In genomic region chr14:88599761-88600439, GRCh38 we compare ENCODE assay signal across 1 cellular context.
TF ChIP-seq lines count a peak whose summit lies in the region.

No MANE protein-coding gene starts in this region.

TF ChIP-seq in GM12878, 131 proteins besides CTCF, POLR2A, EP300 and RAD21 (continued from another document and continues in another):
- TF ChIP-seq IRF3 (IDR thresholded peaks at IDR 0.05) = no peak
- TF ChIP-seq KLF5 (IDR thresholded peaks at IDR 0.05; ENCODE audit: partially characterized antibody) = no peak
- no peak for TF ChIP-seq WRNIP1 (IDR thresholded peaks at IDR 0.05; ENCODE audit: borderline replicate concordance, low read depth, low read length)
- TF ChIP-seq MYB (IDR thresholded peaks at IDR 0.05; ENCODE audit: borderline replicate concordance, low read depth, low read length) = no peak
- TF ChIP-seq STAT3 (IDR thresholded peaks at IDR 0.05; ENCODE audit: low read depth, low read length) = 0 out of 2 replicates have a peak, but pooled peaks have one; percentile 78
- TF ChIP-seq ETV6 (conservative IDR thresholded peaks at IDR 0.05 in 1 of 2, IDR thresholded peaks at IDR 0.05 in 1 of 2; ENCODE audit: borderline replicate concordance in 1 of 2, low read depth in 1 of 2) = peak in 1 of 2 experiments; percentile 88; a peak in 2 of 4 replicates
- TF ChIP-seq RCOR1 (conservative IDR thresholded peaks at IDR 0.05; ENCODE audit: low read depth, low read length) = no peak
- TF ChIP-seq SREBF2 (IDR thresholded peaks at IDR 0.05; ENCODE audit: low read length) = no peak
- TF ChIP-seq SP1 (IDR thresholded peaks at IDR 0.05; ENCODE audit: low read depth, low read length) = peak; percentile 43
- no peak for TF ChIP-seq USF2 (IDR thresholded peaks at IDR 0.05; ENCODE audit: borderline replicate concordance, low read depth, low read length)
- TF ChIP-seq SPI1 (IDR thresholded peaks at IDR 0.05; ENCODE audit: borderline replicate concordance, insufficient read depth, low read depth, low read length) = peak; percentile 60
- peak; percentile 55; the same call in 1 of the 2 replicates for TF ChIP-seq NR2C1 (IDR thresholded peaks at IDR 0.05)
- 0 out of 2 replicates have a peak, but pooled peaks have one; percentile 15 for TF ChIP-seq CBX5 (IDR thresholded peaks at IDR 0.05; ENCODE audit: low read depth)
- TF ChIP-seq NRF1 (conservative IDR thresholded peaks at IDR 0.05; ENCODE audit: low read depth, low read length) = no peak
- peak; percentile 4; the same call in 1 of the 2 replicates for TF ChIP-seq ZBED1 (IDR thresholded peaks at IDR 0.05; ENCODE audit: borderline replicate concordance)
- TF ChIP-seq, protein P1, sequence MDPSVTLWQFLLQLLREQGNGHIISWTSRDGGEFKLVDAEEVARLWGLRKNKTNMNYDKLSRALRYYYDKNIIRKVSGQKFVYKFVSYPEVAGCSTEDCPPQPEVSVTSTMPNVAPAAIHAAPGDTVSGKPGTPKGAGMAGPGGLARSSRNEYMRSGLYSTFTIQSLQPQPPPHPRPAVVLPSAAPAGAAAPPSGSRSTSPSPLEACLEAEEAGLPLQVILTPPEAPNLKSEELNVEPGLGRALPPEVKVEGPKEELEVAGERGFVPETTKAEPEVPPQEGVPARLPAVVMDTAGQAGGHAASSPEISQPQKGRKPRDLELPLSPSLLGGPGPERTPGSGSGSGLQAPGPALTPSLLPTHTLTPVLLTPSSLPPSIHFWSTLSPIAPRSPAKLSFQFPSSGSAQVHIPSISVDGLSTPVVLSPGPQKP (IDR thresholded peaks at IDR 0.05; ENCODE audit: low read depth, low read length) = no peak
- TF ChIP-seq, protein P2, sequence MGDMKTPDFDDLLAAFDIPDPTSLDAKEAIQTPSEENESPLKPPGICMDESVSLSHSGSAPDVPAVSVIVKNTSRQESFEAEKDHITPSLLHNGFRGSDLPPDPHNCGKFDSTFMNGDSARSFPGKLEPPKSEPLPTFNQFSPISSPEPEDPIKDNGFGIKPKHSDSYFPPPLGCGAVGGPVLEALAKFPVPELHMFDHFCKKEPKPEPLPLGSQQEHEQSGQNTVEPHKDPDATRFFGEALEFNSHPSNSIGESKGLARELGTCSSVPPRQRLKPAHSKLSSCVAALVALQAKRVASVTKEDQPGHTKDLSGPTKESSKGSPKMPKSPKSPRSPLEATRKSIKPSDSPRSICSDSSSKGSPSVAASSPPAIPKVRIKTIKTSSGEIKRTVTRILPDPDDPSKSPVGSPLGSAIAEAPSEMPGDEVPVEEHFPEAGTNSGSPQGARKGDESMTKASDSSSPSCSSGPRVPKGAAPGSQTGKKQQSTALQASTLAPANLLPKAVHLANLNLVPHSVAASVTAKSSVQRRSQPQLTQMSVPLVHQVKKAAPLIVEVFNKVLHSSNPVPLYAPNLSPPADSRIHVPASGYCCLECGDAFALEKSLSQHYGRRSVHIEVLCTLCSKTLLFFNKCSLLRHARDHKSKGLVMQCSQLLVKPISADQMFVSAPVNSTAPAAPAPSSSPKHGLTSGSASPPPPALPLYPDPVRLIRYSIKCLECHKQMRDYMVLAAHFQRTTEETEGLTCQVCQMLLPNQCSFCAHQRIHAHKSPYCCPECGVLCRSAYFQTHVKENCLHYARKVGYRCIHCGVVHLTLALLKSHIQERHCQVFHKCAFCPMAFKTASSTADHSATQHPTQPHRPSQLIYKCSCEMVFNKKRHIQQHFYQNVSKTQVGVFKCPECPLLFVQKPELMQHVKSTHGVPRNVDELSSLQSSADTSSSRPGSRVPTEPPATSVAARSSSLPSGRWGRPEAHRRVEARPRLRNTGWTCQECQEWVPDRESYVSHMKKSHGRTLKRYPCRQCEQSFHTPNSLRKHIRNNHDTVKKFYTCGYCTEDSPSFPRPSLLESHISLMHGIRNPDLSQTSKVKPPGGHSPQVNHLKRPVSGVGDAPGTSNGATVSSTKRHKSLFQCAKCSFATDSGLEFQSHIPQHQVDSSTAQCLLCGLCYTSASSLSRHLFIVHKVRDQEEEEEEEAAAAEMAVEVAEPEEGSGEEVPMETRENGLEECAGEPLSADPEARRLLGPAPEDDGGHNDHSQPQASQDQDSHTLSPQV (IDR thresholded peaks at IDR 0.05) = no peak
- TF ChIP-seq, protein P3, sequence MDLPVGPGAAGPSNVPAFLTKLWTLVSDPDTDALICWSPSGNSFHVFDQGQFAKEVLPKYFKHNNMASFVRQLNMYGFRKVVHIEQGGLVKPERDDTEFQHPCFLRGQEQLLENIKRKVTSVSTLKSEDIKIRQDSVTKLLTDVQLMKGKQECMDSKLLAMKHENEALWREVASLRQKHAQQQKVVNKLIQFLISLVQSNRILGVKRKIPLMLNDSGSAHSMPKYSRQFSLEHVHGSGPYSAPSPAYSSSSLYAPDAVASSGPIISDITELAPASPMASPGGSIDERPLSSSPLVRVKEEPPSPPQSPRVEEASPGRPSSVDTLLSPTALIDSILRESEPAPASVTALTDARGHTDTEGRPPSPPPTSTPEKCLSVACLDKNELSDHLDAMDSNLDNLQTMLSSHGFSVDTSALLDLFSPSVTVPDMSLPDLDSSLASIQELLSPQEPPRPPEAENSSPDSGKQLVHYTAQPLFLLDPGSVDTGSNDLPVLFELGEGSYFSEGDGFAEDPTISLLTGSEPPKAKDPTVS (IDR thresholded peaks at IDR 0.05; ENCODE audit: low read depth, low read length) = no peak
- no peak for TF ChIP-seq PAX8 (IDR thresholded peaks at IDR 0.05)
- TF ChIP-seq BCLAF1 (IDR thresholded peaks at IDR 0.05) = no peak
- peak; percentile 18 for TF ChIP-seq SMAD1 (IDR thresholded peaks at IDR 0.05; ENCODE audit: low read depth, partially characterized antibody)
- TF ChIP-seq BACH1 (IDR thresholded peaks at IDR 0.05; ENCODE audit: borderline replicate concordance) = peak; percentile 74; the same call in 1 of the 2 replicates
- no peak for TF ChIP-seq EGR1 (IDR thresholded peaks at IDR 0.05; ENCODE audit: borderline replicate concordance in 1 of 2, low read depth in 2 of 2, low read length in 2 of 2)
- TF ChIP-seq SRF (IDR thresholded peaks at IDR 0.05; ENCODE audit: low read depth in 2 of 2, low read length in 2 of 2) = peak in 1 of 2 experiments; percentile 59; a peak in 1 of 4 replicates
- no peak for TF ChIP-seq RBBP5 (conservative IDR thresholded peaks at IDR 0.05)
- TF ChIP-seq RELA (IDR thresholded peaks at IDR 0.05; ENCODE audit: borderline replicate concordance, partially characterized antibody) = peak; percentile 7
- peak; percentile 70; the same call in 1 of the 2 replicates for TF ChIP-seq NBN (IDR thresholded peaks at IDR 0.05)
- TF ChIP-seq MLLT1 (IDR thresholded peaks at IDR 0.05) = peak; percentile 49; the same call in 1 of the 2 replicates
- no peak for TF ChIP-seq FOS (IDR thresholded peaks at IDR 0.05; ENCODE audit: borderline replicate concordance, extremely low read depth, insufficient read length)
- 0 out of 2 replicates have a peak, but pooled peaks have one; percentile 68 for TF ChIP-seq GATAD2B (conservative IDR thresholded peaks at IDR 0.05; ENCODE audit: low read depth)
- TF ChIP-seq MXI1 (IDR thresholded peaks at IDR 0.05; ENCODE audit: low read depth, low read length) = no peak
- TF ChIP-seq YY1 (IDR thresholded peaks at IDR 0.05; ENCODE audit: low read depth, low read length) = 0 out of 2 replicates have a peak, but pooled peaks have one; percentile 29
- TF ChIP-seq EED (IDR thresholded peaks at IDR 0.05; ENCODE audit: low read depth) = peak; percentile 92
- no peak for TF ChIP-seq SIN3A (IDR thresholded peaks at IDR 0.05; ENCODE audit: low read depth, low read length)
- TF ChIP-seq, protein P4, sequence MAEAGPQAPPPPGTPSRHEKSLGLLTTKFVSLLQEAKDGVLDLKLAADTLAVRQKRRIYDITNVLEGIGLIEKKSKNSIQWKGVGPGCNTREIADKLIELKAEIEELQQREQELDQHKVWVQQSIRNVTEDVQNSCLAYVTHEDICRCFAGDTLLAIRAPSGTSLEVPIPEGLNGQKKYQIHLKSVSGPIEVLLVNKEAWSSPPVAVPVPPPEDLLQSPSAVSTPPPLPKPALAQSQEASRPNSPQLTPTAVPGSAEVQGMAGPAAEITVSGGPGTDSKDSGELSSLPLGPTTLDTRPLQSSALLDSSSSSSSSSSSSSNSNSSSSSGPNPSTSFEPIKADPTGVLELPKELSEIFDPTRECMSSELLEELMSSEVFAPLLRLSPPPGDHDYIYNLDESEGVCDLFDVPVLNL (IDR thresholded peaks at IDR 0.05; ENCODE audit: low read depth, low read length) = no peak
- peak; percentile 94 for TF ChIP-seq DPF2 (IDR thresholded peaks at IDR 0.05)
- TF ChIP-seq ZNF207 (IDR thresholded peaks at IDR 0.05; ENCODE audit: borderline replicate concordance) = no peak
- no peak for TF ChIP-seq FOXK2 (IDR thresholded peaks at IDR 0.05)
- TF ChIP-seq TCF3 (IDR thresholded peaks at IDR 0.05; ENCODE audit: borderline replicate concordance, insufficient read depth, low read depth, low read length) = no peak
- TF ChIP-seq, protein P5, sequence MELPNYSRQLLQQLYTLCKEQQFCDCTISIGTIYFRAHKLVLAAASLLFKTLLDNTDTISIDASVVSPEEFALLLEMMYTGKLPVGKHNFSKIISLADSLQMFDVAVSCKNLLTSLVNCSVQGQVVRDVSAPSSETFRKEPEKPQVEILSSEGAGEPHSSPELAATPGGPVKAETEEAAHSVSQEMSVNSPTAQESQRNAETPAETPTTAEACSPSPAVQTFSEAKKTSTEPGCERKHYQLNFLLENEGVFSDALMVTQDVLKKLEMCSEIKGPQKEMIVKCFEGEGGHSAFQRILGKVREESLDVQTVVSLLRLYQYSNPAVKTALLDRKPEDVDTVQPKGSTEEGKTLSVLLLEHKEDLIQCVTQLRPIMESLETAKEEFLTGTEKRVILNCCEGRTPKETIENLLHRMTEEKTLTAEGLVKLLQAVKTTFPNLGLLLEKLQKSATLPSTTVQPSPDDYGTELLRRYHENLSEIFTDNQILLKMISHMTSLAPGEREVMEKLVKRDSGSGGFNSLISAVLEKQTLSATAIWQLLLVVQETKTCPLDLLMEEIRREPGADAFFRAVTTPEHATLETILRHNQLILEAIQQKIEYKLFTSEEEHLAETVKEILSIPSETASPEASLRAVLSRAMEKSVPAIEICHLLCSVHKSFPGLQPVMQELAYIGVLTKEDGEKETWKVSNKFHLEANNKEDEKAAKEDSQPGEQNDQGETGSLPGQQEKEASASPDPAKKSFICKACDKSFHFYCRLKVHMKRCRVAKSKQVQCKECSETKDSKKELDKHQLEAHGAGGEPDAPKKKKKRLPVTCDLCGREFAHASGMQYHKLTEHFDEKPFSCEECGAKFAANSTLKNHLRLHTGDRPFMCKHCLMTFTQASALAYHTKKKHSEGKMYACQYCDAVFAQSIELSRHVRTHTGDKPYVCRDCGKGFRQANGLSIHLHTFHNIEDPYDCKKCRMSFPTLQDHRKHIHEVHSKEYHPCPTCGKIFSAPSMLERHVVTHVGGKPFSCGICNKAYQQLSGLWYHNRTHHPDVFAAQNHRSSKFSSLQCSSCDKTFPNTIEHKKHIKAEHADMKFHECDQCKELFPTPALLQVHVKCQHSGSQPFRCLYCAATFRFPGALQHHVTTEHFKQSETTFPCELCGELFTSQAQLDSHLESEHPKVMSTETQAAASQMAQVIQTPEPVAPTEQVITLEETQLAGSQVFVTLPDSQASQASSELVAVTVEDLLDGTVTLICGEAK (IDR thresholded peaks at IDR 0.05; ENCODE audit: borderline replicate concordance) = no peak
- TF ChIP-seq ZSCAN29 (IDR thresholded peaks at IDR 0.05) = no peak
